Comparison of ENCODE assay signal across 8 cellular contexts in genomic region chr21:44875341-44875740, GRCh38. TPM values are rescaled to one million over a fixed set of nuclear protein-coding genes. Genes with fewer than 3 reads are reported as not detected.
DNase-seq lines count a peak whose midpoint lies in the region; ATAC-seq and TF ChIP-seq lines count a peak whose summit lies in the region.

No MANE protein-coding gene starts in this region.

- no peak for ATAC-seq in HG02970 (IDR thresholded peaks at IDR 0.05; ENCODE audit: low FRiP score, unreplicated experiment)

- TF ChIP-seq CTCF in osteocyte (IDR thresholded peaks at IDR 0.05), result peak; percentile 44

- H3K27ac ChIP-seq in SK-N-MC, result peak overlapping the region; percentile 48; the same call in 1 of the 2 replicates

- no peak overlapping the region for H3K9ac ChIP-seq in SK-N-MC (ENCODE audit: insufficient read length)

- H3K27ac Mint-ChIP-seq in osteocyte (ENCODE audit: unreplicated experiment), result peak overlapping the region; percentile 82

- no peaks in the 10 kb centered on the region for H3K9me3 ChIP-seq in SK-N-MC (ENCODE audit: low read depth, low read length)

- no peak for TF ChIP-seq POLR2A in erythroblast (IDR thresholded peaks at IDR 0.05; ENCODE audit: low read length)

- DNase-seq in NCI-H526 treated with DMSO at 0.1 percent for 48 hours (lab: John Stamatoyannopoulos, UW) (peak; percentile 3), NCI-H526 (lab: John Stamatoyannopoulos, UW) (no peak), SK-N-MC (ENCODE audit: low read depth, low spot score) (no peak), erythroblast (lab: John Stamatoyannopoulos, UW) (peak; percentile 61 to 69), osteocyte (ENCODE audit: extremely low spot score, unreplicated experiment) (no peak), posterior vena cava (ENCODE audit: low spot score) (no peak), NCI-H1105 treated with DMSO at 0.1 percent for 48 hours (lab: John Stamatoyannopoulos, UW) (no peak)

- no peaks in the 10 kb centered on the region for H3K27me3 Mint-ChIP-seq in osteocyte (ENCODE audit: unreplicated experiment)

- peak overlapping the region; percentile 40 for H3K4me3 Mint-ChIP-seq in osteocyte (ENCODE audit: unreplicated experiment)

- H3K36me3 Mint-ChIP-seq in osteocyte (ENCODE audit: unreplicated experiment), result no peaks in the 10 kb centered on the region

- peaks cover 42% of the 10 kb centered on the region for H3K4me1 Mint-ChIP-seq in osteocyte (ENCODE audit: unreplicated experiment)

- no peak overlapping the region for H3K4me3 ChIP-seq in SK-N-MC

- no peaks in the 10 kb centered on the region for H3K9me3 Mint-ChIP-seq in osteocyte (ENCODE audit: unreplicated experiment)

- H3K36me3 ChIP-seq in SK-N-MC (ENCODE audit: insufficient read depth, low read length), result no peaks in the 10 kb centered on the region

- intact Hi-C loops in posterior vena cava (cut with DNase I), result loop anchor here in 1 of 2 donors (10.0 kb wide), 1 partner anchor 49 kb away; the partner anchor contains the start of gene ITGB2

RNA-seq across cellular contexts. Expression of gene PTTG1IP, which starts 1.9 kb away (rescaled TPM):
- 318 and 328 TPM in 2 replicates for total RNA-seq in osteocyte
- 100 to 1,000 TPM; 202 to 246 TPM for total RNA-seq in posterior vena cava

RNA-seq across cellular contexts. Expression of gene ITGB2, which starts 45.4 kb away (rescaled TPM):
- total RNA-seq in osteocyte (0.62 and 1.1 TPM in 2 replicates), posterior vena cava (100 to 1,000 TPM in 1 of 2 donors, 10 to 100 TPM in 1; 47.9 to 122 TPM)

RNA-seq across cellular contexts. Expression of gene SUMO3, which starts 57.5 kb away (rescaled TPM):
- total RNA-seq in osteocyte (69.6 and 74.9 TPM in 2 replicates), posterior vena cava (10 to 100 TPM; 53.5 to 58.3 TPM)

Comparison
In these comparisons a context has a peak if more than half of its experiments do, and no peak if none do; other contexts are left out.
1. DNase-seq: peak in NCI-H526 treated with DMSO at 0.1 percent for 48 hours (single experiment) and erythroblast (2 of 2); none in NCI-H526 (0 of 2), SK-N-MC (single experiment), osteocyte (single experiment), posterior vena cava (single experiment) and NCI-H1105 treated with DMSO at 0.1 percent for 48 hours (single experiment).
2. RNA of gene ITGB2, which starts 45.4 kb away (total RNA-seq): 47.9 to 122 TPM in posterior vena cava; 0.62 to 1.1 TPM in osteocyte; every median in the first group is over 10 times any median in the second.